Comparison of ENCODE assay signal across 13 cellular contexts in genomic region chr6:5481024-5481423, GRCh38.
DNase-seq lines count a peak whose midpoint lies in the region; ATAC-seq and TF ChIP-seq lines count a peak whose summit lies in the region.
"Had no signal": no experiment of that assay in that cellular context is flagged by ENCODE, and none has a peak within 500 bp of the region (broad histone marks: within the 10 kb centered on the region; RNA-seq: fewer than 3 reads in every experiment).

No MANE protein-coding gene starts in this region.

- H3K27ac ChIP-seq in skeletal muscle tissue (ENCODE audit: low read depth, low read length), result no peak overlapping the region

- H3K4me1 Mint-ChIP-seq in activated naive CD4-positive, alpha-beta T cell treated with anti-CD3 and anti-CD28 coated beads, Interleukin-2, amount 10 ng/mL, durations not matched to agents 7 days and 5 days, result no peaks in the 10 kb centered on the region
- H3K4me1 Mint-ChIP-seq: activated B cell treated with CpG ODN at 0.5 μM for 24 hours had no signal

- no peaks in the 10 kb centered on the region for H3K27me3 Mint-ChIP-seq in activated naive CD4-positive, alpha-beta T cell treated with anti-CD3 and anti-CD28 coated beads, Interleukin-2, amount 10 ng/mL, durations not matched to agents 7 days and 5 days
- H3K27me3 Mint-ChIP-seq: activated B cell treated with CpG ODN at 0.5 μM for 24 hours; activated naive CD8-positive, alpha-beta T cell treated with anti-CD3 and anti-CD28 coated beads, Interleukin-2, amount 10 ng/mL, durations not matched to agents 7 days and 5 days; CD8-positive, alpha-beta memory T cell; natural killer cell treated with Interleukin-12 subunit alpha and Interleukin-12 subunit beta and Interleukin-15 and Interleukin-18, amount 100 ng/mL, for 72 hours had no signal

- peak overlapping the region in 1 of 3 donors; percentile 26 for H3K9ac ChIP-seq in skeletal muscle tissue (ENCODE audit: low read depth in 1 of 3, low read length in 3 of 3)

- H3K4me1 ChIP-seq in skeletal muscle tissue (ENCODE audit: control insufficient read depth in 3 of 3, insufficient read depth in 3 of 3, low read length in 3 of 3), result peaks cover 0 to 5% (median 5%) of the 10 kb centered on the region in 3 donors

- ATAC-seq in SK-N-SH treated with all-trans-retinoic acid at 6 μM for 48 hours (no peak), GM18511 (IDR thresholded peaks at IDR 0.05; ENCODE audit: unreplicated experiment) (no peak)
- ATAC-seq: natural killer cell treated with Interleukin-12 subunit alpha and Interleukin-12 subunit beta and Interleukin-15 and Interleukin-18, amount 100 ng/mL, for 72 hours had no signal

- H3K4me3 Mint-ChIP-seq in activated naive CD4-positive, alpha-beta T cell treated with anti-CD3 and anti-CD28 coated beads, Interleukin-2, amount 10 ng/mL, durations not matched to agents 7 days and 5 days, result no peak overlapping the region
- H3K4me3 Mint-ChIP-seq: activated B cell treated with CpG ODN at 0.5 μM for 24 hours; activated naive CD8-positive, alpha-beta T cell treated with anti-CD3 and anti-CD28 coated beads, Interleukin-2, amount 10 ng/mL, durations not matched to agents 7 days and 5 days; CD8-positive, alpha-beta memory T cell; natural killer cell treated with Interleukin-12 subunit alpha and Interleukin-12 subunit beta and Interleukin-15 and Interleukin-18, amount 100 ng/mL, for 72 hours had no signal

- no peaks in the 10 kb centered on the region for H3K27me3 ChIP-seq in skeletal muscle tissue (ENCODE audit: control insufficient read depth in 3 of 3, insufficient read depth in 3 of 3, low read length in 3 of 3)

- peak overlapping the region; percentile 76 for H3K27ac Mint-ChIP-seq in activated naive CD4-positive, alpha-beta T cell treated with anti-CD3 and anti-CD28 coated beads, Interleukin-2, amount 10 ng/mL, durations not matched to agents 7 days and 5 days
- H3K27ac Mint-ChIP-seq: activated B cell treated with CpG ODN at 0.5 μM for 24 hours; activated naive CD8-positive, alpha-beta T cell treated with anti-CD3 and anti-CD28 coated beads, Interleukin-2, amount 10 ng/mL, durations not matched to agents 7 days and 5 days; CD8-positive, alpha-beta memory T cell; natural killer cell treated with Interleukin-12 subunit alpha and Interleukin-12 subunit beta and Interleukin-15 and Interleukin-18, amount 100 ng/mL, for 72 hours had no signal

- H3K4me3 ChIP-seq in fibroblast of the aortic adventitia (ENCODE audit: low read depth, low read length) (peak overlapping the region; percentile 13), skeletal muscle tissue (ENCODE audit: low read length in 3 of 3) (peak overlapping the region in 2 of 3 donors; percentile 14 to 28)

- H3K36me3 Mint-ChIP-seq in activated naive CD4-positive, alpha-beta T cell treated with anti-CD3 and anti-CD28 coated beads, Interleukin-2, amount 10 ng/mL, durations not matched to agents 7 days and 5 days, result no peaks in the 10 kb centered on the region
- H3K36me3 Mint-ChIP-seq: activated naive CD8-positive, alpha-beta T cell treated with anti-CD3 and anti-CD28 coated beads, Interleukin-2, amount 10 ng/mL, durations not matched to agents 7 days and 5 days; natural killer cell treated with Interleukin-12 subunit alpha and Interleukin-12 subunit beta and Interleukin-15 and Interleukin-18, amount 100 ng/mL, for 72 hours had no signal

- H3K9me3 ChIP-seq in skeletal muscle tissue (ENCODE audit: control insufficient read depth in 3 of 3, low read length in 3 of 3), result no peaks in the 10 kb centered on the region

- no peaks in the 10 kb centered on the region for H3K9me3 Mint-ChIP-seq in activated naive CD4-positive, alpha-beta T cell treated with anti-CD3 and anti-CD28 coated beads, Interleukin-2, amount 10 ng/mL, durations not matched to agents 7 days and 5 days
- H3K9me3 Mint-ChIP-seq: activated B cell treated with CpG ODN at 0.5 μM for 24 hours; activated naive CD8-positive, alpha-beta T cell treated with anti-CD3 and anti-CD28 coated beads, Interleukin-2, amount 10 ng/mL, durations not matched to agents 7 days and 5 days; CD8-positive, alpha-beta memory T cell; natural killer cell treated with Interleukin-12 subunit alpha and Interleukin-12 subunit beta and Interleukin-15 and Interleukin-18, amount 100 ng/mL, for 72 hours had no signal

- TF ChIP-seq CTCF in fibroblast of the aortic adventitia (IDR thresholded peaks at IDR 0.05; ENCODE audit: insufficient read depth, low read length), result no peak

- DNase-seq in activated naive CD4-positive, alpha-beta T cell treated with anti-CD3 and anti-CD28 coated beads, Interleukin-2, amount 10 ng/mL, durations not matched to agents 7 days and 5 days, result no peak
- no peak for DNase-seq in activated naive CD4-positive, alpha-beta T cell treated with Interleukin-2 at 50 U/mL for 16 hours
- DNase-seq in NCI-H510A treated with DMSO at 0.1 percent for 48 hours (lab: John Stamatoyannopoulos, UW), result peak; percentile 8
- no peak for DNase-seq in fibroblast of the aortic adventitia (ENCODE audit: low read depth)
- no peak for DNase-seq in NOMO-1 (lab: John Stamatoyannopoulos, UW; ENCODE audit: unreplicated experiment in 2 of 2)
- DNase-seq: activated B cell treated with CpG ODN at 0.5 μM for 24 hours; activated CD8-positive, alpha-beta memory T cell treated with anti-CD3 and anti-CD28 coated beads, Interleukin-2, amount 50 U/mL, for 4 hours; activated naive CD8-positive, alpha-beta T cell treated with anti-CD3 and anti-CD28 coated beads, Interleukin-2, amount 10 ng/mL, durations not matched to agents 7 days and 5 days; CD8-positive, alpha-beta memory T cell had no signal

- CTCF ChIA-PET in activated naive CD4-positive, alpha-beta T cell treated with anti-CD3 and anti-CD28 coated beads, Interleukin-2, amount 10 ng/mL, durations not matched to agents 7 days and 5 days (lab: Charles Lee), result no interaction called here

- no peaks in the 10 kb centered on the region for H3K36me3 ChIP-seq in skeletal muscle tissue (ENCODE audit: control insufficient read depth in 3 of 3, insufficient read depth in 3 of 3, low read length in 3 of 3)

TF ChIP-seq in SK-N-SH treated with all-trans-retinoic acid at 6 μM for 48 hours, 23 proteins besides CTCF, POLR2A, EP300 and RAD21:
- TF ChIP-seq ARNTL (CRISPR knock-in tag; IDR thresholded peaks at IDR 0.05; ENCODE audit: borderline replicate concordance, low read depth), result no peak
- TF ChIP-seq GLIS3 (CRISPR knock-in tag; IDR thresholded peaks at IDR 0.05), result no peak
- no peak for TF ChIP-seq SNAI2 (CRISPR knock-in tag; IDR thresholded peaks at IDR 0.05)
- no peak for TF ChIP-seq PATZ1 (CRISPR knock-in tag; IDR thresholded peaks at IDR 0.05; ENCODE audit: borderline replicate concordance)
- TF ChIP-seq TOX (CRISPR knock-in tag; IDR thresholded peaks at IDR 0.05; ENCODE audit: borderline replicate concordance), result no peak
- TF ChIP-seq ZC3H10 (CRISPR knock-in tag; IDR thresholded peaks at IDR 0.05), result no peak
- TF ChIP-seq CSDC2 (CRISPR knock-in tag; IDR thresholded peaks at IDR 0.05), result no peak
- TF ChIP-seq ISL1 (CRISPR knock-in tag; IDR thresholded peaks at IDR 0.05), result no peak
- TF ChIP-seq BACH2 (CRISPR knock-in tag; IDR thresholded peaks at IDR 0.05; ENCODE audit: borderline replicate concordance), result no peak
- no peak for TF ChIP-seq TCF4 (CRISPR knock-in tag; IDR thresholded peaks at IDR 0.05; ENCODE audit: borderline replicate concordance)
- TF ChIP-seq ZFP3 (CRISPR knock-in tag; IDR thresholded peaks at IDR 0.05), result no peak
- no peak for TF ChIP-seq RARB (CRISPR knock-in tag; IDR thresholded peaks at IDR 0.05)
- no peak for TF ChIP-seq CSRNP3 (CRISPR knock-in tag; IDR thresholded peaks at IDR 0.05)
- no peak for TF ChIP-seq PPARA (CRISPR knock-in tag; IDR thresholded peaks at IDR 0.05; ENCODE audit: borderline replicate concordance)
TF ChIP-seq in SK-N-SH treated with all-trans-retinoic acid at 6 μM for 48 hours: peak in this region for 0.
